19 cellular contexts compared by ENCODE assay signal in the genomic region with DNA sequence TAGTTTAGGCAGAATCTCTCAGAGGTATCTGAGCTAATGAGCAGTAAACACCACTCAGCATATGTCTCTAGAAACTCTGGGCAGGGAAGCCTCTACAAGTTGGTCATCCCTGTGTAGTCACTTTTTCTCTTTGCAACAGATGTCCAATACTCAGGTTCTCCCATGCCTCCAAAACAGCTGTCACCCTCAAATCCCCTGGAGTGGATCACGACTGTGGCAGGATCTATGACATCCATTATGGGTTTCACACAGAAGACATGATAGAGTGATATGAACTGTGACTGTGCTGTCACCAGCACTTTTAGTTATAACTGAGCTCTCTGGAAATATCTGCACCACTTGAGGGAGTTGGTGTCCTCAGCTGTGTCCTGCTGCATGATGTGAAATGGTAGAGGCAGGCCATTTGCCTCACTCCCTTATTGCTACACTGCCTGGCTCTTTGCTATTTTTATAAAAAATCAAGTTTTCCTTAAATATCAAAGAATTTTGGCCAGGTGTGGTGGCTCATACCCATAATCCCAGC. TPM values are rescaled to one million over a fixed set of nuclear protein-coding genes. Genes with fewer than 3 reads are reported as not detected.
DNase-seq lines count a peak whose midpoint lies in the region; ATAC-seq and TF ChIP-seq lines count a peak whose summit lies in the region.
"Had no signal": no experiment of that assay in that cellular context is flagged by ENCODE, and none has a peak within 500 bp of the region (broad histone marks: within the 10 kb centered on the region; RNA-seq: fewer than 3 reads in every experiment).

No MANE protein-coding gene starts in this region.

- H3K4me3 ChIP-seq in lower lobe of right lung (no peak overlapping the region), endodermal cell (ENCODE audit: low read length) (no peak overlapping the region)
- H3K4me3 ChIP-seq: A549, GM12878 had no signal

- WGBS in endodermal cell (ENCODE audit: insufficient coverage in 1 of 2, insufficient read length in 1 of 2), 2 experiments: 76% methylated on average over 1 of the region's 1 CpG; no CpG with 5 or more reads in 1 of the 2 experiments

- DNase-seq in NCI-H2171 treated with DMSO at 0.1 percent for 48 hours (lab: John Stamatoyannopoulos, UW) (peak; percentile 15), NCI-H2171 (lab: John Stamatoyannopoulos, UW) (no peak), LHCN-M2 (ENCODE audit: low read depth) (peak; percentile 8), NCI-H82 treated with DMSO at 0.1 percent for 48 hours (lab: John Stamatoyannopoulos, UW; ENCODE audit: unreplicated experiment) (peak; percentile 40), myocyte (ENCODE audit: low read depth) (peak; percentile 61), NCI-H69 (lab: John Stamatoyannopoulos, UW) (no peak), lower lobe of right lung (no peak), endodermal cell (no peak)
- DNase-seq: AML-193; Caco-2; CD4-positive, alpha-beta T cell; DMS53; DND-41; EL; H9 had no signal

- intact Hi-C loops in lower lobe of right lung (cut with DNase I): no loop called here

- H3K4me1 ChIP-seq in lower lobe of right lung: no peaks in the 10 kb centered on the region
- H3K4me1 ChIP-seq in endodermal cell (ENCODE audit: control insufficient read depth, insufficient read depth, low read length): peaks cover 9% of the 10 kb centered on the region

- no peak for ATAC-seq in lower lobe of right lung
- ATAC-seq: A549, GM12878 had no signal

- no peak overlapping the region for H3K4me3 Mint-ChIP-seq in endodermal cell
- H3K4me3 Mint-ChIP-seq: CD4-positive, alpha-beta T cell; H9 had no signal

- H3K9me3 ChIP-seq in lower lobe of right lung (no peaks in the 10 kb centered on the region), endodermal cell (ENCODE audit: control insufficient read depth, low read length) (no peaks in the 10 kb centered on the region)
- H3K9me3 ChIP-seq: A549, Caco-2 had no signal

- TF ChIP-seq CTCF in lower lobe of right lung (IDR thresholded peaks at IDR 0.05) (no peak), endodermal cell (conservative IDR thresholded peaks at IDR 0.05) (no peak)

- no peak overlapping the region for H3K27ac Mint-ChIP-seq in endodermal cell
- H3K27ac Mint-ChIP-seq: CD4-positive, alpha-beta T cell; H9 had no signal

- H3K27me3 ChIP-seq in lower lobe of right lung (ENCODE audit: low read depth) (no peaks in the 10 kb centered on the region), endodermal cell (ENCODE audit: control insufficient read depth, insufficient read depth, low read length, poor library complexity, severe bottlenecking) (no peaks in the 10 kb centered on the region)

- H3K9ac ChIP-seq in endodermal cell (ENCODE audit: extremely low read depth, low read length, poor library complexity, severe bottlenecking): no peak overlapping the region

- no peaks in the 10 kb centered on the region for H3K9me3 Mint-ChIP-seq in endodermal cell
- H3K9me3 Mint-ChIP-seq: CD4-positive, alpha-beta T cell; H9 had no signal

- no peaks in the 10 kb centered on the region for H3K27me3 Mint-ChIP-seq in endodermal cell (ENCODE audit: insufficient read depth)
- H3K27me3 Mint-ChIP-seq: CD4-positive, alpha-beta T cell had no signal

- H3K36me3 Mint-ChIP-seq in endodermal cell (ENCODE audit: low read depth): no peaks in the 10 kb centered on the region

- peaks cover 19% of the 10 kb centered on the region for H3K4me1 Mint-ChIP-seq in endodermal cell

- H3K36me3 ChIP-seq in lower lobe of right lung: no peaks in the 10 kb centered on the region
- no peaks in the 10 kb centered on the region for H3K36me3 ChIP-seq in endodermal cell (ENCODE audit: control insufficient read depth, insufficient read depth, low read length)

- H3K27ac ChIP-seq in lower lobe of right lung (no peak overlapping the region), endodermal cell (ENCODE audit: low read depth, low read length) (no peak overlapping the region)
- H3K27ac ChIP-seq: 22Rv1, A549, C4-2B had no signal

RNA-seq across cellular contexts. Expression of a gene that starts 24.1 kb away (rescaled TPM):
- total RNA-seq in LHCN-M2 (2014; rRNA removed) (12.2 and 12.7 TPM in 2 replicates), myocyte (19.4 and 22.9 TPM in 2 replicates), lower lobe of right lung (26.6 TPM), endodermal cell (10 to 100 TPM; 15.5 to 20.9 TPM)
- 2.0 TPM for polyA plus RNA-seq in LHCN-M2 (2012)
- polyA plus RNA-seq in myocyte (2012): 4.1 TPM
- 9.6 TPM for polyA plus RNA-seq in endodermal cell (2013, experiment 1 of 2)
- polyA plus RNA-seq in endodermal cell (2013, experiment 2 of 2): 9.2 TPM

Comparison
In these comparisons a context has a peak if more than half of its experiments do, and no peak if none do; other contexts are left out.
1. DNase-seq: peak in NCI-H2171 treated with DMSO at 0.1 percent for 48 hours (single experiment), LHCN-M2 (single experiment), NCI-H82 treated with DMSO at 0.1 percent for 48 hours (single experiment) and myocyte (single experiment); none in NCI-H2171 (single experiment), NCI-H69 (single experiment), lower lobe of right lung (single experiment) and endodermal cell (single experiment).